In genomic region chr2:219497495-219498279, GRCh38 we compare ENCODE assay signal across 1 cellular context.
TF ChIP-seq lines count a peak whose summit lies in the region.

No MANE protein-coding gene starts in this region.

TF ChIP-seq in SK-N-SH treated with all-trans-retinoic acid at 6 μM for 48 hours, 23 proteins besides CTCF, POLR2A, EP300 and RAD21 (continued from another document):
- TF ChIP-seq CREB5 (CRISPR knock-in tag; IDR thresholded peaks at IDR 0.05; ENCODE audit: low read depth): no peak
- TF ChIP-seq ZNF565 (CRISPR knock-in tag; conservative IDR thresholded peaks at IDR 0.05; ENCODE audit: low read depth): no peak
- TF ChIP-seq GLIS3 (CRISPR knock-in tag; IDR thresholded peaks at IDR 0.05): no peak
- TF ChIP-seq ZFP3 (CRISPR knock-in tag; IDR thresholded peaks at IDR 0.05): no peak
- TF ChIP-seq PPARA (CRISPR knock-in tag; IDR thresholded peaks at IDR 0.05; ENCODE audit: borderline replicate concordance): no peak
- TF ChIP-seq ZNF70 (CRISPR knock-in tag; IDR thresholded peaks at IDR 0.05): no peak
